In the genomic region with DNA sequence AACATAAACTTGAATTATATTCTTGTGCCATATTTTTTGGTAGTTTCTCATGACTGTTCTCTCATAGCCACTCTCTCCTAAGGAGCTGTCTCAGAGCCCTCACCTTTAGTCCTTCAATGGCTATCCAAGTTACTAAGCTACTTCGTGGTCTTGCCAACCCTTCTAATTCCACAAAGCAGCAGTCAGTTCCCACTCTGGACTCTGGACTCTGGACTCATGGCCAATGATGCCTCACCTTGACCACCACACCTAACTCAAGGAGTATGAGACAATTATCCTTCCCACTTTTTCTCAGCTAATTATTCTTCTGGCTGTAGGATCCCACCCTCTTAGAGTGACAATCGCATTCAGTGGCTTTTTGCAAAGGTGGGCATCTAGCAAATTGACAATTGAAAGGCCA, we compare ENCODE assay signal across 30 cellular contexts.
"Had no signal": no experiment of that assay in that cellular context is flagged by ENCODE, and none has a peak within 500 bp of the region (broad histone marks: within the 10 kb centered on the region; RNA-seq: fewer than 3 reads in every experiment).

No MANE protein-coding gene starts in this region.

- H3K9ac ChIP-seq: neural progenitor cell, parathyroid adenoma had no signal

- H3K4me1 Mint-ChIP-seq: natural killer cell; nephron; neural progenitor cell; stimulated activated memory B cell treated with anti-CD40 and anti-IgM and Interleukin-4, amounts not matched to agents 10 μg/mL and 1 μg/mL and 100 μg/mL, for 72 hours; stimulated activated naive CD8-positive, alpha-beta T cell treated with anti-CD3 and anti-CD28 coated beads, Interleukin-15, amount 100 ng/mL, for 72 hours had no signal

- H3K27me3 ChIP-seq: neural progenitor cell, ovary, spleen, suprapubic skin, testis, tibial artery, upper lobe of left lung, vagina had no signal

- H3K4me3 ChIP-seq: neural progenitor cell, ovary, psoas muscle, skin epidermis, smooth muscle cell, spleen, suprapubic skin, testis, tibial artery, upper lobe of left lung, vagina had no signal

- H3K27ac ChIP-seq: neural progenitor cell, ovary, parathyroid adenoma, psoas muscle, skin epidermis, spleen, suprapubic skin, testis, tibial artery, upper lobe of left lung, vagina had no signal

- H3K27ac Mint-ChIP-seq: natural killer cell; nephron; neural progenitor cell; progenitor cell of endocrine pancreas; stimulated activated memory B cell treated with anti-CD40 and anti-IgM and Interleukin-4, amounts not matched to agents 10 μg/mL and 1 μg/mL and 100 μg/mL, for 72 hours; stimulated activated naive CD8-positive, alpha-beta T cell treated with anti-CD3 and anti-CD28 coated beads, Interleukin-15, amount 100 ng/mL, for 72 hours had no signal

- ATAC-seq: natural killer cell; psoas muscle; right cardiac atrium; sciatic nerve; stimulated activated memory B cell treated with anti-CD40 and anti-IgM and Interleukin-4, amounts not matched to agents 10 μg/mL and 1 μg/mL and 100 μg/mL, for 72 hours; stimulated activated naive CD8-positive, alpha-beta T cell treated with anti-CD3 and anti-CD28 coated beads, Interleukin-15, amount 100 ng/mL, for 72 hours; stimulated activated naive CD8-positive, alpha-beta T cell treated with anti-CD3 and anti-CD28 coated beads, Interleukin-15, Interleukin-2, amounts not matched to agents 100 U/mL and 50 U/mL, for 24 hours had no signal

- H3K4me3 Mint-ChIP-seq: natural killer cell; nephron; neural progenitor cell; stimulated activated memory B cell treated with anti-CD40 and anti-IgM and Interleukin-4, amounts not matched to agents 10 μg/mL and 1 μg/mL and 100 μg/mL, for 72 hours; stimulated activated naive CD8-positive, alpha-beta T cell treated with anti-CD3 and anti-CD28 coated beads, Interleukin-15, amount 100 ng/mL, for 72 hours had no signal

- H3K79me2 ChIP-seq: parathyroid adenoma had no signal

- H2AFZ ChIP-seq: neural progenitor cell, parathyroid adenoma had no signal

- DNase-seq: natural killer cell; occipital lobe; ovary; posterior cingulate gyrus; psoas muscle; right cardiac atrium; spleen; stimulated activated CD4-positive, alpha-beta T cell treated with anti-CD3 and anti-CD28 coated beads, Interleukin-12 subunit alpha, Interleukin-12 subunit beta, amount 100 ng/mL, for 4 hours; stimulated activated CD4-positive, alpha-beta T cell treated with anti-CD3 and anti-CD28 coated beads, Interleukin-1b, Interleukin-23, amount 100 ng/mL, for 48 hours; stimulated activated CD4-positive, alpha-beta T cell treated with anti-CD3 and anti-CD28 coated beads, Interleukin-4, amount 100 ng/mL, for 1 hour; stimulated activated CD4-positive, alpha-beta T cell treated with anti-CD3 and anti-CD28 coated beads, Interleukin-4, amount 100 ng/mL, for 4 hours; stimulated activated CD8-positive, alpha-beta memory T cell treated with anti-CD3 and anti-CD28 coated beads, Interleukin-4, amount 100 ng/mL, for 48 hours; stimulated activated naive CD4-positive, alpha-beta T cell; stimulated activated naive CD8-positive, alpha-beta T cell treated with anti-CD3 and anti-CD28 coated beads, Interleukin-15, amount 100 ng/mL, for 72 hours; stimulated activated naive CD8-positive, alpha-beta T cell treated with anti-CD3 and anti-CD28 coated beads, Interleukin-15, Interleukin-2, amounts not matched to agents 100 U/mL and 50 U/mL, for 24 hours; substantia nigra; testis; tibial artery; trophoblast cell; upper lobe of left lung had no signal

- H3K4me2 ChIP-seq: neural progenitor cell, smooth muscle cell had no signal

- H3K27me3 Mint-ChIP-seq: progenitor cell of endocrine pancreas; stimulated activated memory B cell treated with anti-CD40 and anti-IgM and Interleukin-4, amounts not matched to agents 10 μg/mL and 1 μg/mL and 100 μg/mL, for 72 hours; stimulated activated naive CD8-positive, alpha-beta T cell treated with anti-CD3 and anti-CD28 coated beads, Interleukin-15, amount 100 ng/mL, for 72 hours had no signal

- H3K9me3 Mint-ChIP-seq: nephron, neural progenitor cell had no signal

- H3K36me3 ChIP-seq: neural progenitor cell, ovary, spleen, suprapubic skin, tibial artery, upper lobe of left lung, vagina had no signal

- H3K9me3 ChIP-seq: ovary, psoas muscle, spleen, suprapubic skin, testis, tibial artery, upper lobe of left lung, vagina had no signal

- H3K36me3 Mint-ChIP-seq: natural killer cell; neural progenitor cell; stimulated activated memory B cell treated with anti-CD40 and anti-IgM and Interleukin-4, amounts not matched to agents 10 μg/mL and 1 μg/mL and 100 μg/mL, for 72 hours had no signal

- H3K4me1 ChIP-seq: neural progenitor cell, parathyroid adenoma, psoas muscle, spleen, suprapubic skin, testis, upper lobe of left lung, vagina had no signal
